Comparison of ENCODE assay signal across 9 cellular contexts in genomic region chr9:123982535-123982934, GRCh38. TPM values are rescaled to one million over a fixed set of nuclear protein-coding genes. Genes with fewer than 3 reads are reported as not detected.
"Had no signal": no experiment of that assay in that cellular context is flagged by ENCODE, and none has a peak within 500 bp of the region (broad histone marks: within the 10 kb centered on the region; RNA-seq: fewer than 3 reads in every experiment).

No MANE protein-coding gene starts in this region.

- ATAC-seq: K562 had no signal

- FAIRE-seq: HTR-8/SVneo, K562 had no signal

- H3K27ac ChIP-seq: HL-60 had no signal

- DNase-seq: IMR-90, KBM-7, KG1 had no signal

- H3K4me3 ChIP-seq: K562 had no signal

RNA-seq across cellular contexts. Expression of gene LHX2, which starts 29.0 kb away (rescaled TPM):
- total RNA-seq: HT-29, HT1080, IMR-90 had no signal
- polyA plus RNA-seq: IgD-negative memory B cell, IMR-90, K562 had no signal
